Comparison of ENCODE assay signal across 8 cellular contexts in the genomic region with DNA sequence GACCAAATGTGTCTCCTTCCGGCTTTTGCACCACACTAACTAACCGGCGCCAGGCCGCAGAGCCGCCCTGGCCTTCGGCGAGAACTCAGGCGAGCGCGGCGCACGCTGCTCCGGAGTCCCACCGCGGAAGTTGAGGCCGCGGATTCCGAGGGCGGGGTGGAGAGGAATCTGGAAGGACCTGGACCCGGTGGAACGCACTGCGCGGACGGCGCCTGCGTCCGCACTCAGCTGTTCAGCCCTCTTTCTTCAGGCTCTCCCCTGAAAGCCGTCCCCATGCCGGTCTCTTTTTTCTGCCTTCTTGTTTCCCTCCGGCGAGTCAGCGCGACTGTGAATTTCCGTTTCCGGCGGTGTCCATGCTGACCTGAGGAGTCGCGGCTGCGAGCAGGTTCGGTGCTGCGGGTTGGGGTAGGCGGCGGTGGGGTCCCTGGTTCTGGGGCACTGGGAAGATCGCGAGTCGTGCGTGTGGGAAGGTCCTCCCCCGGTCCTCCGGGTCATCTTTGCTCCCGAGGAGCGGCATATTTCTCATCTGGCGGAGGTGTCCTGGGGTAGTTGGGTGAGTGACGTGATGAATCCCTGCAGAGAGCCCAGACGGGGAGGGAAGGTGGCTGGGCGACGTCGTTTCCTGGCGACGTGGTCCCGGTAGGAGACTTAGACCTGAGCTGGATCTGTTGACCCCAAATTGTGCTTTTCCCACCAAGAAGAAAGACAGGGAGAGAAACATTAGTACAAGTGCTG. TPM values are rescaled to one million over a fixed set of nuclear protein-coding genes. Genes with fewer than 3 reads are reported as not detected.
DNase-seq lines count a peak whose midpoint lies in the region; ATAC-seq and TF ChIP-seq lines count a peak whose summit lies in the region.

A gene with protein sequence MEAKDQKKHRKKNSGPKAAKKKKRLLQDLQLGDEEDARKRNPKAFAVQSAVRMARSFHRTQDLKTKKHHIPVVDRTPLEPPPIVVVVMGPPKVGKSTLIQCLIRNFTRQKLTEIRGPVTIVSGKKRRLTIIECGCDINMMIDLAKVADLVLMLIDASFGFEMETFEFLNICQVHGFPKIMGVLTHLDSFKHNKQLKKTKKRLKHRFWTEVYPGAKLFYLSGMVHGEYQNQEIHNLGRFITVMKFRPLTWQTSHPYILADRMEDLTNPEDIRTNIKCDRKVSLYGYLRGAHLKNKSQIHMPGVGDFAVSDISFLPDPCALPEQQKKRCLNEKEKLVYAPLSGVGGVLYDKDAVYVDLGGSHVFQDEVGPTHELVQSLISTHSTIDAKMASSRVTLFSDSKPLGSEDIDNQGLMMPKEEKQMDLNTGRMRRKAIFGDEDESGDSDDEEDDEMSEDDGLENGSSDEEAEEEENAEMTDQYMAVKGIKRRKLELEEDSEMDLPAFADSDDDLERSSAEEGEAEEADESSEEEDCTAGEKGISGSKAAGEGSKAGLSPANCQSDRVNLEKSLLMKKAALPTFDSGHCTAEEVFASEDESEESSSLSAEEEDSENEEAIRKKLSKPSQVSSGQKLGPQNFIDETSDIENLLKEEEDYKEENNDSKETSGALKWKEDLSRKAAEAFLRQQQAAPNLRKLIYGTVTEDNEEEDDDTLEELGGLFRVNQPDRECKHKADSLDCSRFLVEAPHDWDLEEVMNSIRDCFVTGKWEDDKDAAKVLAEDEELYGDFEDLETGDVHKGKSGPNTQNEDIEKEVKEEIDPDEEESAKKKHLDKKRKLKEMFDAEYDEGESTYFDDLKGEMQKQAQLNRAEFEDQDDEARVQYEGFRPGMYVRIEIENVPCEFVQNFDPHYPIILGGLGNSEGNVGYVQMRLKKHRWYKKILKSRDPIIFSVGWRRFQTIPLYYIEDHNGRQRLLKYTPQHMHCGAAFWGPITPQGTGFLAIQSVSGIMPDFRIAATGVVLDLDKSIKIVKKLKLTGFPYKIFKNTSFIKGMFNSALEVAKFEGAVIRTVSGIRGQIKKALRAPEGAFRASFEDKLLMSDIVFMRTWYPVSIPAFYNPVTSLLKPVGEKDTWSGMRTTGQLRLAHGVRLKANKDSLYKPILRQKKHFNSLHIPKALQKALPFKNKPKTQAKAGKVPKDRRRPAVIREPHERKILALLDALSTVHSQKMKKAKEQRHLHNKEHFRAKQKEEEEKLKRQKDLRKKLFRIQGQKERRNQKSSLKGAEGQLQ (plus strand): TSS at position 350 of the 735 bp plus-strand sequence. CDS start 1,600 bp downstream, outside the sequence.

- H3K36me3 ChIP-seq in adipocyte (ENCODE audit: control insufficient read depth, insufficient read depth, low read length, severe bottlenecking): peaks cover 36% of the 10 kb centered on the region
- peaks cover 24% of the 10 kb centered on the region for H3K36me3 ChIP-seq in cardiac muscle cell
- H3K36me3 ChIP-seq in parathyroid adenoma (ENCODE audit: control insufficient read depth, insufficient read depth, low read length): no peaks in the 10 kb centered on the region
- peaks cover 30 to 33% (median 31%) of the 10 kb centered on the region in 3 donors for H3K36me3 ChIP-seq in tibial artery

- peak within 1 kb of the TSS; percentile 89 for H2AFZ ChIP-seq in parathyroid adenoma

- H3K4me2 ChIP-seq in parathyroid adenoma (ENCODE audit: low read length): peak within 1 kb of the TSS; percentile 79

- H3K9me3 ChIP-seq in adipocyte (ENCODE audit: control insufficient read depth, low read length) (no peaks in the 10 kb centered on the region), cardiac muscle cell (ENCODE audit: low read depth) (no peaks in the 10 kb centered on the region), parathyroid adenoma (ENCODE audit: control insufficient read depth, low read length) (no peaks in the 10 kb centered on the region), tibial artery (no peaks in the 10 kb centered on the region)

- H3K4me1 ChIP-seq in adipocyte (ENCODE audit: control insufficient read depth, insufficient read depth, low read length): peaks cover 6% of the 10 kb centered on the region
- H3K4me1 ChIP-seq in cardiac muscle cell (ENCODE audit: low read depth): peaks cover 6% of the 10 kb centered on the region
- H3K4me1 ChIP-seq in parathyroid adenoma: no peaks in the 10 kb centered on the region
- H3K4me1 ChIP-seq in tibial artery: peaks cover 0 to 20% (median 5%) of the 10 kb centered on the region in 4 donors

- H3K27me3 ChIP-seq in adipocyte (replicated peaks; ENCODE audit: control insufficient read depth, insufficient read depth, low read length): peaks cover 6% of the 10 kb centered on the region
- no peaks in the 10 kb centered on the region for H3K27me3 ChIP-seq in cardiac muscle cell
- no peaks in the 10 kb centered on the region for H3K27me3 ChIP-seq in parathyroid adenoma (ENCODE audit: control insufficient read depth, insufficient read depth, low read length)
- peaks cover 0 to 5% of the 10 kb centered on the region in 2 donors for H3K27me3 ChIP-seq in tibial artery

- intact Hi-C loops in tibial artery (cut with DNase I; ENCODE audit: low total_unique reads): no loop called here

- H3K27ac ChIP-seq in cardiac muscle cell (peak within 1 kb of the TSS; percentile 94), parathyroid adenoma (peak within 1 kb of the TSS; percentile 83), tibial artery (peak within 1 kb of the TSS; percentile 89 to 94)

- no peak for TF ChIP-seq CTCF in GM13976 (IDR thresholded peaks at IDR 0.05; ENCODE audit: borderline replicate concordance, control extremely low read depth, extremely low read depth, insufficient read depth, missing control alignments)
- no peak for TF ChIP-seq CTCF in cardiac muscle cell (IDR thresholded peaks at IDR 0.05; ENCODE audit: low read depth, low read length)
- no peak for TF ChIP-seq CTCF in parathyroid adenoma (IDR thresholded peaks at IDR 0.05)
- peak in 1 of 2 experiments; percentile 15 for TF ChIP-seq CTCF in tibial artery (IDR thresholded peaks at IDR 0.05)

- ATAC-seq in HG02852 (IDR thresholded peaks at IDR 0.05; ENCODE audit: unreplicated experiment): peak; percentile 98

- peaks cover 4% of the 10 kb centered on the region for H3K79me2 ChIP-seq in parathyroid adenoma

- in situ Hi-C loops in GM13976 (cut with MboI; ENCODE audit: low sequenced_read_pairs, unreplicated experiment): no loop called here

- DNase-seq in GM13976 (ENCODE audit: low spot score) (peak; percentile 90), NCI-H1436 treated with DMSO at 0.1 percent for 48 hours (lab: John Stamatoyannopoulos, UW) (peak; percentile 27), T follicular helper cell (ENCODE audit: low read depth) (peak; percentile 76), adipocyte (ENCODE audit: low read depth) (peak; percentile 96), cardiac muscle cell (ENCODE audit: low read depth in 1 of 2, low spot score in 1 of 2) (peak; percentile 92 to 96), tibial artery (peak; percentile 87 to 93)

- peak within 1 kb of the TSS; percentile 94 for H3K4me3 ChIP-seq in adipocyte (ENCODE audit: low read length)
- peak within 1 kb of the TSS; percentile 70 for H3K4me3 ChIP-seq in cardiac muscle cell
- H3K4me3 ChIP-seq in parathyroid adenoma (ENCODE audit: low read depth, low read length): peak within 1 kb of the TSS; percentile 92
- H3K4me3 ChIP-seq in tibial artery: peak within 1 kb of the TSS; percentile 66 to 79

- H3K9ac ChIP-seq in adipocyte (ENCODE audit: low read length): peak within 1 kb of the TSS; percentile 93
- H3K9ac ChIP-seq in parathyroid adenoma: peak within 1 kb of the TSS; percentile 33

RNA-seq across cellular contexts. Expression of the gene that starts here (rescaled TPM):
- 11.5 and 13.7 TPM in 2 replicates for total RNA-seq in cardiac muscle cell
- 14.8 and 17.2 TPM in 2 replicates for polyA plus RNA-seq in cardiac muscle cell

Comparison
In these comparisons a context has a peak if more than half of its experiments do, and no peak if none do; other contexts are left out.
1. Peak in every context shown above with its lines: DNase-seq, ATAC-seq, H3K4me3 ChIP-seq and H3K27ac ChIP-seq.
2. DNase-seq: peak in every context shown above with its lines; median percentile 96 in adipocyte; 94 in cardiac muscle cell; 90 in GM13976; 90 in tibial artery; 76 in T follicular helper cell; 27 in NCI-H1436 treated with DMSO at 0.1 percent for 48 hours.